ENCODE assay signal across 25 cellular contexts in genomic region chr3:40207796-40208195, GRCh38.
DNase-seq lines count a peak whose midpoint lies in the region; ATAC-seq, FAIRE-seq and TF ChIP-seq lines count a peak whose summit lies in the region.
"Had no signal": no experiment of that assay in that cellular context is flagged by ENCODE, and none has a peak within 500 bp of the region (broad histone marks: within the 10 kb centered on the region; RNA-seq: fewer than 3 reads in every experiment).

No MANE protein-coding gene starts in this region.

- H3K79me2 ChIP-seq in K562 (ENCODE audit: control insufficient read depth, insufficient read depth, low read length) = no peaks in the 10 kb centered on the region

- no peaks in the 10 kb centered on the region for H3K9me3 ChIP-seq in K562 (replicated peaks; ENCODE audit: control insufficient read depth, insufficient read depth, low read depth, low read length)
- H3K9me3 ChIP-seq: MG63 had no signal

- no peak for TF ChIP-seq POLR2A in K562 (conservative IDR thresholded peaks at IDR 0.05)

- H4K20me1 ChIP-seq in K562 (replicated peaks; ENCODE audit: control insufficient read depth, insufficient read depth, low read length) = no peaks in the 10 kb centered on the region

- CTCF ChIA-PET in K562 (lab: Yijun Ruan, JAX; ENCODE audit: low intra/inter-chr PET ratio) = no interaction called here

- DNase-seq in HS-5 (ENCODE audit: low read depth) (peak; percentile 18), K562 (ENCODE audit: extremely low read depth in 1 of 4, low spot score in 3 of 4) (no peak), fibroblast of mammary gland (ENCODE audit: low read depth) (peak; percentile 82), iris pigment epithelial cell (ENCODE audit: low read depth) (peak; percentile 21), NCI-H2227 (lab: John Stamatoyannopoulos, UW; ENCODE audit: unreplicated experiment) (no peak), NCI-H1105 treated with DMSO at 0.1 percent for 48 hours (lab: John Stamatoyannopoulos, UW) (no peak), NCI-H1436 (lab: John Stamatoyannopoulos, UW) (no peak)
- DNase-seq in naive thymus-derived CD8-positive, alpha-beta T cell = no peak
- DNase-seq: DND-41, HFFc6, MG63, NCI-H1092 treated with DMSO at 0.1 percent for 48 hours, NCI-H187, NCI-H2107, NCI-H226, NCI-H524, NCI-H82, OCI-M1, Right ventricle myocardium superior had no signal

- H3K4me1 ChIP-seq in K562 (replicated peaks in 1 of 2; ENCODE audit: control insufficient read depth in 2 of 2, insufficient read depth in 2 of 2, low read length in 2 of 2) = no peaks in the 10 kb centered on the region

- peaks cover 0 to 13% of the 10 kb centered on the region in 2 experiments; a peak in 3 of 5 replicates for H3K27me3 ChIP-seq in K562 (ENCODE audit: control insufficient read depth in 2 of 2, insufficient read depth in 2 of 2, low read length in 2 of 2)
- H3K27me3 ChIP-seq: MG63 had no signal

- no peaks in the 10 kb centered on the region for H3K36me3 ChIP-seq in K562 (ENCODE audit: control insufficient read depth, insufficient read depth, low read length)
- H3K36me3 ChIP-seq: MG63 had no signal

- H3K4me1 Mint-ChIP-seq in naive thymus-derived CD8-positive, alpha-beta T cell = no peaks in the 10 kb centered on the region
- H3K4me1 Mint-ChIP-seq: CD14-positive monocyte had no signal

- TF ChIP-seq EP300 in K562 (IDR thresholded peaks at IDR 0.05; ENCODE audit: low read length) = no peak

- no peaks in the 10 kb centered on the region for H3K9me3 Mint-ChIP-seq in naive thymus-derived CD8-positive, alpha-beta T cell
- H3K9me3 Mint-ChIP-seq: HFFc6 had no signal

- H3K9ac ChIP-seq in K562 (ENCODE audit: insufficient read depth in 1 of 2, low read depth in 2 of 2, low read length in 2 of 2) = no peak overlapping the region
- H3K9ac ChIP-seq: KMS-11 had no signal

- peaks cover 0 to 3% (median 0%) of the 10 kb centered on the region in 3 donors for H3K36me3 Mint-ChIP-seq in naive thymus-derived CD8-positive, alpha-beta T cell
- H3K36me3 Mint-ChIP-seq: CD14-positive monocyte had no signal

- H3K4me3 Mint-ChIP-seq in naive thymus-derived CD8-positive, alpha-beta T cell = no peak overlapping the region
- H3K4me3 Mint-ChIP-seq: CD14-positive monocyte, HFFc6 had no signal

- no peak overlapping the region for H3K27ac Mint-ChIP-seq in naive thymus-derived CD8-positive, alpha-beta T cell
- H3K27ac Mint-ChIP-seq: CD14-positive monocyte, HFFc6 had no signal

- no peak overlapping the region for H2AFZ ChIP-seq in K562 (ENCODE audit: low read depth, low read length)

- no peak for FAIRE-seq in K562 (lab: Jason Lieb, UNC)
- FAIRE-seq: G401.6, H54, HepG2 had no signal

- TF ChIP-seq RAD21 in K562 (CRISPR knock-in tag; conservative IDR thresholded peaks at IDR 0.05 in 1 of 2, IDR thresholded peaks at IDR 0.05 in 1 of 2) = no peak

- H3K9me1 ChIP-seq in K562 (ENCODE audit: control insufficient read depth, insufficient read depth, low read length) = no peaks in the 10 kb centered on the region

- no peak overlapping the region for H3K27ac ChIP-seq in K562 (ENCODE audit: extremely low read depth, low read depth, low read length)
- H3K27ac ChIP-seq: KMS-11, SK-N-MC had no signal

- no peak overlapping the region for H3K4me3 ChIP-seq in K562
- no peak overlapping the region for H3K4me3 ChIP-seq in fibroblast of mammary gland (ENCODE audit: control insufficient read depth, low read depth, low read length)
- H3K4me3 ChIP-seq: MG63, SK-N-MC had no signal

- in situ Hi-C loops in K562 (cut with MboI) = no loop called here

- BruUV-seq in K562 (replicated peaks; lab: Mats Ljungman, UMichigan) = no TSS peak

- intact Hi-C loops in K562 (cut with micrococcal nuclease) = no loop called here

- no peak for ATAC-seq in K562
- ATAC-seq in naive thymus-derived CD8-positive, alpha-beta T cell = no peak
- ATAC-seq: HepG2 had no signal

- TF ChIP-seq CTCF in K562 (IDR thresholded peaks at IDR 0.05 in 2 of 3, conservative IDR thresholded peaks at IDR 0.05 in 1 of 3; ENCODE audit: insufficient read depth in 2 of 3, low read depth in 1 of 3, low read length in 3 of 3) (no peak), fibroblast of mammary gland (conservative IDR thresholded peaks at IDR 0.05; ENCODE audit: control insufficient read depth, insufficient read depth, low read depth, low read length) (no peak)

- POLR2A ChIA-PET in K562 (lab: Yijun Ruan, JAX) = interaction anchor here (0.6 kb wide), 1 partner anchor 677 kb away, joined by 3 read pairs; no protein-coding TSS in a partner anchor
- POLR2A ChIA-PET in naive thymus-derived CD8-positive, alpha-beta T cell (lab: Charles Lee) = no interaction called here

- no peak overlapping the region for H3K4me2 ChIP-seq in K562 (ENCODE audit: insufficient read depth, low read length)
- H3K4me2 ChIP-seq: KMS-11 had no signal

- no peaks in the 10 kb centered on the region for H3K27me3 Mint-ChIP-seq in naive thymus-derived CD8-positive, alpha-beta T cell

TF ChIP-seq in K562, 482 proteins besides CTCF, POLR2A, EP300 and RAD21:
- TF ChIP-seq ZBTB11 (CRISPR knock-in tag; IDR thresholded peaks at IDR 0.05) = no peak
- no peak for TF ChIP-seq CEBPG (CRISPR knock-in tag; IDR thresholded peaks at IDR 0.05)
- TF ChIP-seq CEBPG (tag; conservative IDR thresholded peaks at IDR 0.05 in 1 of 2, IDR thresholded peaks at IDR 0.05 in 1 of 2) = peak; percentile 37 to 61; a peak in 2 of 4 replicates
- 0 out of 2 replicates have a peak, but pooled peaks have one; percentile 31 for TF ChIP-seq CEBPB (tag; IDR thresholded peaks at IDR 0.05)
- no peak for TF ChIP-seq FOXM1 (IDR thresholded peaks at IDR 0.05; ENCODE audit: low read depth)
- no peak for TF ChIP-seq FOXM1 (CRISPR knock-in tag; IDR thresholded peaks at IDR 0.05; ENCODE audit: low read depth)
- TF ChIP-seq TCF7L2 (IDR thresholded peaks at IDR 0.05; ENCODE audit: low read depth, low read length) = no peak
- TF ChIP-seq KHSRP (IDR thresholded peaks at IDR 0.05) = no peak
- 0 out of 2 replicates have a peak, but pooled peaks have one; percentile 10 for TF ChIP-seq ATF3 (IDR thresholded peaks at IDR 0.05)
- TF ChIP-seq ATF3 (CRISPR knock-in tag; conservative IDR thresholded peaks at IDR 0.05) = no peak
- TF ChIP-seq HIVEP1 (CRISPR knock-in tag; IDR thresholded peaks at IDR 0.05) = no peak
- no peak for TF ChIP-seq THRAP3 (IDR thresholded peaks at IDR 0.05; ENCODE audit: borderline replicate concordance)
- TF ChIP-seq CREB1 (IDR thresholded peaks at IDR 0.05) = no peak
- no peak for TF ChIP-seq CREB1 (CRISPR knock-in tag; IDR thresholded peaks at IDR 0.05)

Comparison
In these comparisons a context has a peak if more than half of its experiments do, and no peak if none do; other contexts are left out.
1. DNase-seq: peak in HS-5 (single experiment), fibroblast of mammary gland (single experiment) and iris pigment epithelial cell (single experiment); none in K562 (0 of 4), NCI-H2227 (single experiment), naive thymus-derived CD8-positive, alpha-beta T cell (0 of 10), NCI-H1105 treated with DMSO at 0.1 percent for 48 hours (single experiment) and NCI-H1436 (single experiment).